Comparison of ENCODE assay signal across 16 cellular contexts in genomic region chr11:36619502-36619901, GRCh38. TPM values are rescaled to one million over a fixed set of nuclear protein-coding genes. Genes with fewer than 3 reads are reported as not detected.
DNase-seq lines count a peak whose midpoint lies in the region; ATAC-seq and TF ChIP-seq lines count a peak whose summit lies in the region.
"Had no signal": no experiment of that assay in that cellular context is flagged by ENCODE, and none has a peak within 500 bp of the region (broad histone marks: within the 10 kb centered on the region; RNA-seq: fewer than 3 reads in every experiment).

No MANE protein-coding gene starts in this region.

- H3K9me3 Mint-ChIP-seq in osteocyte (ENCODE audit: unreplicated experiment): no peaks in the 10 kb centered on the region
- H3K9me3 Mint-ChIP-seq: activated CD4-positive, alpha-beta memory T cell treated with anti-CD3 and anti-CD28 coated beads, Interleukin-2, amount 10 ng/mL, durations not matched to agents 7 days and 5 days; endodermal cell had no signal

- H3K36me3 Mint-ChIP-seq in osteocyte (ENCODE audit: unreplicated experiment): peaks cover 4% of the 10 kb centered on the region
- H3K36me3 Mint-ChIP-seq: activated naive CD8-positive, alpha-beta T cell; CD14-positive monocyte had no signal

- no peaks in the 10 kb centered on the region for H3K9me3 ChIP-seq in effector memory CD4-positive, alpha-beta T cell (ENCODE audit: control insufficient read depth, low read length)
- H3K9me3 ChIP-seq in PC-9 (ENCODE audit: insufficient read depth, low read depth): no peaks in the 10 kb centered on the region

- CTCF ChIA-PET in PC-9 (lab: Charles Lee): no interaction called here

- POLR2A ChIA-PET in PC-9 (lab: Charles Lee; ENCODE audit: unreplicated experiment): no interaction called here

- H3K4me3 ChIP-seq in effector memory CD4-positive, alpha-beta T cell (ENCODE audit: insufficient read depth, low read depth, low read length, poor library complexity, severe bottlenecking): no peak overlapping the region
- H3K4me3 ChIP-seq in PC-9: no peak overlapping the region
- H3K4me3 ChIP-seq: GM23248 had no signal

- no peak for ATAC-seq in HG02981 (IDR thresholded peaks at IDR 0.05; ENCODE audit: unreplicated experiment)

- in situ Hi-C loops in G401 (cut with HindIII; ENCODE audit: low sequenced_read_pairs): no loop called here

- no peak overlapping the region for H3K4me3 Mint-ChIP-seq in osteocyte (ENCODE audit: unreplicated experiment)
- H3K4me3 Mint-ChIP-seq: activated CD4-positive, alpha-beta memory T cell treated with anti-CD3 and anti-CD28 coated beads, Interleukin-2, amount 10 ng/mL, durations not matched to agents 7 days and 5 days; activated naive CD8-positive, alpha-beta T cell; endodermal cell had no signal

- no peak overlapping the region for H2AFZ ChIP-seq in PC-9

- H3K4me2 ChIP-seq in PC-9: no peak overlapping the region

- no peaks in the 10 kb centered on the region for H3F3A ChIP-seq in PC-9 (ENCODE audit: insufficient read depth, low read depth)

- BruUV-seq in PC-9 (replicated peaks; lab: Mats Ljungman, UMichigan): no TSS peak

- H3K27me3 Mint-ChIP-seq in osteocyte (ENCODE audit: unreplicated experiment): no peaks in the 10 kb centered on the region

- no peaks in the 10 kb centered on the region for H3K9me2 ChIP-seq in PC-9 (ENCODE audit: insufficient read depth)

- H3K27ac Mint-ChIP-seq in osteocyte (ENCODE audit: unreplicated experiment): peak overlapping the region; percentile 29
- H3K27ac Mint-ChIP-seq: activated CD4-positive, alpha-beta memory T cell treated with anti-CD3 and anti-CD28 coated beads, Interleukin-2, amount 10 ng/mL, durations not matched to agents 7 days and 5 days; activated naive CD8-positive, alpha-beta T cell; endodermal cell had no signal

- H3K4me1 ChIP-seq in effector memory CD4-positive, alpha-beta T cell (ENCODE audit: control insufficient read depth, insufficient read depth, low read length, poor library complexity, severe bottlenecking): no peaks in the 10 kb centered on the region
- no peaks in the 10 kb centered on the region for H3K4me1 ChIP-seq in PC-9 (replicated peaks; ENCODE audit: insufficient read depth)

- peaks cover 25% of the 10 kb centered on the region for H3K4me1 Mint-ChIP-seq in osteocyte (ENCODE audit: unreplicated experiment)

- H3K27ac ChIP-seq in effector memory CD4-positive, alpha-beta T cell (ENCODE audit: insufficient read depth, low read length, poor library complexity, severe bottlenecking): no peak overlapping the region
- no peak overlapping the region for H3K27ac ChIP-seq in PC-9
- H3K27ac ChIP-seq: GM23248 had no signal

- no peaks in the 10 kb centered on the region for H4K20me1 ChIP-seq in PC-9 (ENCODE audit: insufficient read depth)

- H3K36me3 ChIP-seq in effector memory CD4-positive, alpha-beta T cell (ENCODE audit: control insufficient read depth, insufficient read depth, low read length): no peaks in the 10 kb centered on the region
- H3K36me3 ChIP-seq in PC-9 (ENCODE audit: low read depth): no peaks in the 10 kb centered on the region

- intact Hi-C loops in PC-9 (cut with micrococcal nuclease; ENCODE audit: unreplicated experiment): no loop called here

- TF ChIP-seq CTCF in osteocyte (IDR thresholded peaks at IDR 0.05) (no peak), PC-9 (conservative IDR thresholded peaks at IDR 0.05) (no peak)

- H3K27me3 ChIP-seq in effector memory CD4-positive, alpha-beta T cell (replicated peaks; ENCODE audit: control insufficient read depth, insufficient read depth, low read length, poor library complexity, severe bottlenecking): no peaks in the 10 kb centered on the region
- H3K27me3 ChIP-seq in PC-9 (ENCODE audit: insufficient read depth, low read depth): no peaks in the 10 kb centered on the region

- no peaks in the 10 kb centered on the region for H3K79me2 ChIP-seq in PC-9 (ENCODE audit: low read depth)

- DNase-seq in G401 (ENCODE audit: low spot score) (peak; percentile 57), NCI-H82 (lab: John Stamatoyannopoulos, UW) (peak; percentile 71), dermis microvascular lymphatic vessel endothelial cell (ENCODE audit: low read depth in 2 of 2) (peak; percentile 63 to 73), osteocyte (ENCODE audit: extremely low spot score, unreplicated experiment) (no peak), HPDE6-E6E7 (ENCODE audit: extremely low spot score) (no peak), PC-9 (no peak)
- DNase-seq in effector memory CD4-positive, alpha-beta T cell: no peak
- DNase-seq: activated CD4-positive, alpha-beta memory T cell treated with anti-CD3 and anti-CD28 coated beads, Interleukin-2, amount 10 ng/mL, durations not matched to agents 7 days and 5 days; endodermal cell; GM23248; NCI-H146 had no signal

RNA-seq across cellular contexts. Expression of gene RAG2, which starts 21.5 kb away (rescaled TPM):
- total RNA-seq in G401 (2014; rRNA removed; shearing (Covaris generic)): not detected in 2 replicates
- total RNA-seq in dermis microvascular lymphatic vessel endothelial cell (not detected in 2 replicates), osteocyte (not detected in 2 replicates), PC-9 (2021) (not detected in 2 replicates)
- total RNA-seq: activated CD4-positive, alpha-beta memory T cell treated with anti-CD3 and anti-CD28 coated beads, Interleukin-2, amount 10 ng/mL, durations not matched to agents 7 days and 5 days; endodermal cell; GM23248; OCI-LY7; T-helper 2 cell treated with Interferon-gamma antibody and Interleukin-4, amounts not matched to agents 100 ng/mL and 5 ng/mL, for 36 hours had no signal

RNA-seq across cellular contexts. Expression of gene IFTAP, which starts 25.2 kb away (rescaled TPM):
- total RNA-seq in G401 (2014; rRNA removed; shearing (Covaris generic)): 47.4 and 58.5 TPM in 2 replicates
- 16.3 and 16.8 TPM in 2 replicates for total RNA-seq in dermis microvascular lymphatic vessel endothelial cell
- total RNA-seq in osteocyte: 22.4 and 22.5 TPM in 2 replicates
- 18.9 TPM in 2 replicates for total RNA-seq in PC-9 (2021)
- total RNA-seq: OCI-LY7 had no signal

RNA-seq across cellular contexts. Expression of gene RAG1, which starts 51.7 kb away (rescaled TPM):
- total RNA-seq in G401 (2014; rRNA removed; shearing (Covaris generic)): 0.25 TPM in 1 of 2 replicates, not detected in the other
- total RNA-seq in dermis microvascular lymphatic vessel endothelial cell: 1.0 and 1.1 TPM in 2 replicates
- total RNA-seq in osteocyte: 0.46 and 0.55 TPM in 2 replicates
- 0.31 and 0.63 TPM in 2 replicates for total RNA-seq in PC-9 (2021)
- total RNA-seq: OCI-LY7 had no signal

Comparison
In these comparisons a context has a peak if more than half of its experiments do, and no peak if none do; other contexts are left out.
1. DNase-seq: peak in G401 (single experiment), NCI-H82 (single experiment) and dermis microvascular lymphatic vessel endothelial cell (2 of 2); none in osteocyte (single experiment), effector memory CD4-positive, alpha-beta T cell (0 of 3), HPDE6-E6E7 (single experiment) and PC-9 (0 of 2).